8 cellular contexts compared by ENCODE assay signal in genomic region chr2:235669269-235669831, GRCh38.
A peak's percentile ranks its signal among the peaks of the same experiment; 100 is the strongest.
DNase-seq lines count a peak whose midpoint lies in the region; ATAC-seq and TF ChIP-seq lines count a peak whose summit lies in the region.

No MANE protein-coding gene starts in this region.

- H3K4me1 Mint-ChIP-seq in activated CD4-positive, alpha-beta T cell treated with anti-CD3 and anti-CD28 coated beads for 36 hours, result peaks cover 7% of the 10 kb centered on the region
- no peaks in the 10 kb centered on the region for H3K4me1 Mint-ChIP-seq in activated naive CD4-positive, alpha-beta T cell treated with anti-CD3 and anti-CD28 coated beads, Interleukin-2, amount 50 U/mL, for 24 hours
- H3K4me1 Mint-ChIP-seq in glutamatergic neuron (ENCODE audit: low read depth, unreplicated experiment), result peaks cover 54% of the 10 kb centered on the region

- no peak overlapping the region for H3K27ac ChIP-seq in urinary bladder (ENCODE audit: low read depth)

- CTCF ChIA-PET in activated CD4-positive, alpha-beta T cell treated with anti-CD3 and anti-CD28 coated beads for 36 hours (lab: Charles Lee), result no interaction called here

- POLR2A ChIA-PET in activated CD4-positive, alpha-beta T cell treated with anti-CD3 and anti-CD28 coated beads for 36 hours (lab: Charles Lee), result no interaction called here

- H3K9me3 Mint-ChIP-seq in activated CD4-positive, alpha-beta T cell treated with anti-CD3 and anti-CD28 coated beads for 36 hours (ENCODE audit: low read depth), result no peaks in the 10 kb centered on the region
- no peaks in the 10 kb centered on the region for H3K9me3 Mint-ChIP-seq in activated naive CD4-positive, alpha-beta T cell treated with anti-CD3 and anti-CD28 coated beads, Interleukin-2, amount 50 U/mL, for 24 hours
- H3K9me3 Mint-ChIP-seq in glutamatergic neuron (ENCODE audit: unreplicated experiment), result peaks cover 18% of the 10 kb centered on the region

- no peaks in the 10 kb centered on the region for H3K9me3 ChIP-seq in neuron (ENCODE audit: low read length)

- H3K36me3 ChIP-seq in neuron (ENCODE audit: insufficient read depth, low read length) (no peaks in the 10 kb centered on the region), urinary bladder (ENCODE audit: insufficient read depth) (no peaks in the 10 kb centered on the region)

- no peaks in the 10 kb centered on the region for H3K36me3 Mint-ChIP-seq in activated CD4-positive, alpha-beta T cell treated with anti-CD3 and anti-CD28 coated beads for 36 hours (ENCODE audit: low read depth)
- no peaks in the 10 kb centered on the region for H3K36me3 Mint-ChIP-seq in activated naive CD4-positive, alpha-beta T cell treated with anti-CD3 and anti-CD28 coated beads, Interleukin-2, amount 50 U/mL, for 24 hours
- no peaks in the 10 kb centered on the region for H3K36me3 Mint-ChIP-seq in glutamatergic neuron (ENCODE audit: unreplicated experiment)

- ATAC-seq in activated CD4-positive, alpha-beta T cell treated with anti-CD3 and anti-CD28 coated beads for 36 hours, result peak; percentile 61
- ATAC-seq in GM19351 (IDR thresholded peaks at IDR 0.05; ENCODE audit: unreplicated experiment), result no peak

- DNase-seq in activated CD4-positive, alpha-beta T cell treated with anti-CD3 and anti-CD28 coated beads for 36 hours, result peak; percentile 60
- DNase-seq in activated CD4-positive, alpha-beta T cell treated with anti-CD3 and anti-CD28 coated beads for 1 hour, result no peak
- peak; percentile 93 for DNase-seq in NCI-H69 (lab: John Stamatoyannopoulos, UW)
- DNase-seq in glutamatergic neuron, result peak; percentile 89

- H3K27me3 Mint-ChIP-seq in activated CD4-positive, alpha-beta T cell treated with anti-CD3 and anti-CD28 coated beads for 36 hours, result peaks cover 54% of the 10 kb centered on the region
- peaks cover 41% of the 10 kb centered on the region for H3K27me3 Mint-ChIP-seq in activated naive CD4-positive, alpha-beta T cell treated with anti-CD3 and anti-CD28 coated beads, Interleukin-2, amount 50 U/mL, for 24 hours
- peaks cover 14% of the 10 kb centered on the region for H3K27me3 Mint-ChIP-seq in glutamatergic neuron (ENCODE audit: unreplicated experiment)

- no peak overlapping the region for H3K4me3 Mint-ChIP-seq in activated CD4-positive, alpha-beta T cell treated with anti-CD3 and anti-CD28 coated beads for 36 hours
- H3K4me3 Mint-ChIP-seq in activated naive CD4-positive, alpha-beta T cell treated with anti-CD3 and anti-CD28 coated beads, Interleukin-2, amount 50 U/mL, for 24 hours, result peak overlapping the region; percentile 2
- H3K4me3 Mint-ChIP-seq in glutamatergic neuron (ENCODE audit: unreplicated experiment), result peak overlapping the region; percentile 70

- H3K4me3 ChIP-seq in neuron (ENCODE audit: low read length) (peak overlapping the region; percentile 56), urinary bladder (ENCODE audit: low read depth, low read length) (peak overlapping the region; percentile 61)

- intact Hi-C loops in activated CD4-positive, alpha-beta T cell treated with anti-CD3 and anti-CD28 coated beads for 36 hours (cut with DNase I, micrococcal nuclease), result loop anchor here in 1 of 2 experiments (5.0 kb wide), 1 partner anchor 172 kb away; no protein-coding TSS in a partner anchor

- H2AFZ ChIP-seq in neuron (ENCODE audit: low read depth, low read length), result no peak overlapping the region

- TF ChIP-seq CTCF in glutamatergic neuron (IDR thresholded peaks at IDR 0.05; ENCODE audit: partially characterized antibody, unreplicated experiment), result no peak

- H3K27ac Mint-ChIP-seq in activated CD4-positive, alpha-beta T cell treated with anti-CD3 and anti-CD28 coated beads for 36 hours, result no peak overlapping the region
- no peak overlapping the region for H3K27ac Mint-ChIP-seq in activated naive CD4-positive, alpha-beta T cell treated with anti-CD3 and anti-CD28 coated beads, Interleukin-2, amount 50 U/mL, for 24 hours
- peak overlapping the region; percentile 80 for H3K27ac Mint-ChIP-seq in glutamatergic neuron (ENCODE audit: unreplicated experiment)

- no peaks in the 10 kb centered on the region for H3K27me3 ChIP-seq in neuron (ENCODE audit: insufficient read depth, low read length)

- H3K4me1 ChIP-seq in neuron (ENCODE audit: insufficient read depth, low read length) (peaks cover 51% of the 10 kb centered on the region), urinary bladder (ENCODE audit: insufficient read depth) (no peaks in the 10 kb centered on the region)

- WGBS in urinary bladder, result under 1% methylated on average over 77 of the region's 77 CpGs
